ENCODE assay signal across 1 cellular context in the genomic region with DNA sequence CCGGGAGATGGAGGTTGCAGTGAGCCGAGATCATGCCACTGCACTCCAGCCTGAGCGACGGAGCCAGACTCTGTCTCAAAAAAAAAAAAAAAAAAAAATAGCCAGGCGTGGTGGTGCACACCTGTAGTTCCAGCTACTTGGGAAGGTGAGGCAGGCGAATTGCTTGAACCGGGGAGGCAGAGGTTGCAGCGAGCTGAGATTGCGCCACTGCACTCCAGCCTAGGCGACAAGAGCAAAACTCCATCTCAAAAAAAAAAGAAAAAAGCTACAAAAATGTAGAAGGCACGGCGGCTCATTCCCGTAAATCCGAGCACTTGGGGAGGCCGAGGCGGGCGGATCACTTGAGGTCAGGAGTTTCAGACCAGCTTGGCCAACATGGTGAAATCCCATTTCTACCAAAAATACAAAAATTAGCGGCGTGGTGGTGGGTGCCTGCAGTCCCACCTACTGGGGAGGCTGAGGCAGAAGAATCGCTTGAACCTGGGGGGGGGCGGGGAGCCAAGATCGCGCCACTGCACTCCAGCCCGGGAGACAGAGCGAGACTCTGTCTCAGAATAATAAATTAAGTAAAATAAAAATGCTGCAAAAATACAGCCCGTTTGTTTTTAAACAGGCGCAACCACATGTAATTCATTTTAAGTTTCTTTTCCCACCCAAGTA.
TF ChIP-seq lines count a peak whose summit lies in the region.
"Not testable (repeated sequence)": the region's sequence is repeated elsewhere in the genome, so short reads cannot be mapped to it uniquely, and the experiment has no call there.

No MANE protein-coding gene starts in this region.

TF ChIP-seq in HepG2, 621 proteins besides CTCF, POLR2A, EP300 and RAD21:
- TF ChIP-seq CREM (IDR thresholded peaks at IDR 0.05) (0 out of 2 replicates have a peak, but pooled peaks have one; percentile 16), ZNF441 (CRISPR knock-in tag; IDR thresholded peaks at IDR 0.05; ENCODE audit: borderline replicate concordance) (peak; percentile 50; the same call in 1 of the 2 replicates), CEBPG (CRISPR knock-in tag; IDR thresholded peaks at IDR 0.05) (0 out of 2 replicates have a peak, but pooled peaks have one; percentile 9), ZNF460 (CRISPR knock-in tag; IDR thresholded peaks at IDR 0.05; ENCODE audit: borderline replicate concordance) (peak; percentile 91)
- not testable (repeated sequence) for TF ChIP-seq CREM (CRISPR knock-in tag; IDR thresholded peaks at IDR 0.05)
